ENCODE assay signal across 4 cellular contexts in the genomic region with DNA sequence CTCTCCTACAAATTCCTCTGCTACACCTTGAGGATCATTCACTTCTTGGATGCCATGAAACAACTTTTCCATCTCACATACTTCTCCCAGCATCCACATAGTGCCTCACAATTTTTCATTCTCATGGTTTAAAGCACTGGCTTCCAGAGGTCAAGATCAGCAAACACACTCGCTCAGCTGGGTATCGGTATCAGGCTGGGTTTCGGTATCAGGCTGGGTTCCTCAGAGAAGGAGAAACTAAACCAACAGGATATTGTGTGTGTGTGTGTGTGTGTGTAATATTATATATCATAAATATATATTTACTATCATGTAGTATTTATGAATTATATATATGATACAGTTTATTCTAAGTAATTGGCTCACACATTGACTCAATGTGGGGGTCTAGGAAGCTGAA. TPM values are rescaled to one million over a fixed set of nuclear protein-coding genes. Genes with fewer than 3 reads are reported as not detected.
"Had no signal": no experiment of that assay in that cellular context is flagged by ENCODE, and none has a peak within 500 bp of the region (broad histone marks: within the 10 kb centered on the region; RNA-seq: fewer than 3 reads in every experiment).

A gene (minus strand): TSS at position 99 of the 400 bp plus-strand sequence. CDS start 624 bp downstream, outside the sequence.

RNA-seq across cellular contexts. Expression of the gene that starts here (rescaled TPM):
- total RNA-seq: LHCN-M2, M059J, MCF 10A, NCI-H460 had no signal
